In the genomic region with DNA sequence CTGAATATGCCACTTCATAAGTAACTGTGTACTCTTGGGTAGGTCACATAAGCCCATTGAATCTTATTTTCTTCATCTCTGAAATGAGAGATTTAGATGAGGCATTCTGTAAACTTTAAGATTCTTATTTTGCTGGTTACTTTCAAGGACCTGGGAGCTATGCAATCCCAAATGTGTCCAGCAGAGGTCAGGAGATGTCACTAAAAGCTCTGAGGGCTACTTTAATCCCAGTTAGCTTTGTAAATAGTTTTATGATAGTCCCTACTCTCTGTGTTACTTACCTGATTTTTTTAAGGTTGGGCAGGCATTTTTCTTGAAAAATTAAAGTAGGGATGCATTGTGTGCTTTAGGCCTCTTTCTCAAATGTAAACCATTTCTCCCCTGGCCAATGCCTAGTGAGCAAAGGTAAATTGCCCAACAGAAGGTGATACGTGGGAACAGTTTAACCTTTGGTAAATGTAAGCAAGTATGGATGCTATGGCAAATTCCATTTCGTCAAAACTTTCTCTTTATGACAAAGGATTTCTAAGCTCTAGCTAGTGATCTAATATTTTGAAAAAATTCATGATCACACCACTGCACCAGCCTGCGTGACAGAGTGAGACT, we compare ENCODE assay signal across 8 cellular contexts. TPM values are rescaled to one million over a fixed set of nuclear protein-coding genes. Genes with fewer than 3 reads are reported as not detected.
DNase-seq lines count a peak whose midpoint lies in the region; ATAC-seq, FAIRE-seq and TF ChIP-seq lines count a peak whose summit lies in the region.

No MANE protein-coding gene starts in this region.

- H3K4me3 Mint-ChIP-seq in activated B cell treated with CpG ODN at 0.5 μM for 24 hours: no peak overlapping the region

- no peak overlapping the region for H3K27ac Mint-ChIP-seq in activated B cell treated with CpG ODN at 0.5 μM for 24 hours

- peak; percentile 97 for TF ChIP-seq CTCF in activated B cell treated with CpG ODN at 0.5 μM for 24 hours (IDR thresholded peaks at IDR 0.05)
- peak; percentile 85 for TF ChIP-seq CTCF in cardiac fibroblast (IDR thresholded peaks at IDR 0.05; ENCODE audit: low read depth, low read length)

- H3K27me3 Mint-ChIP-seq in activated B cell treated with CpG ODN at 0.5 μM for 24 hours: no peaks in the 10 kb centered on the region

- POLR2A ChIA-PET in activated B cell treated with CpG ODN at 0.5 μM for 24 hours (lab: Charles Lee): interaction anchor here (0.7 to 8.0 kb wide), 7 partner anchors 18 to 363 kb away, joined by 3 to 96 read pairs (median 5); a partner anchor contains a TSS

- H3K4me3 ChIP-seq in cardiac fibroblast (replicated peaks in 1 of 2; ENCODE audit: low read depth in 2 of 2, low read length in 2 of 2): no peak overlapping the region

- ATAC-seq in activated B cell treated with CpG ODN at 0.5 μM for 24 hours (ENCODE audit: low read depth): peak; percentile 59

- peaks cover 54% of the 10 kb centered on the region for H3K4me1 Mint-ChIP-seq in activated B cell treated with CpG ODN at 0.5 μM for 24 hours

- DNase-seq in GM12892 (ENCODE audit: insufficient read length) (no peak), NCI-H2227 (lab: John Stamatoyannopoulos, UW; ENCODE audit: unreplicated experiment) (peak; percentile 74), activated B cell treated with CpG ODN at 0.5 μM for 24 hours (peak; percentile 48), cardiac fibroblast (ENCODE audit: low read depth in 2 of 2) (peak; percentile 86 to 88), kidney tubule cell (ENCODE audit: low spot score) (peak; percentile 67), 8988T (no peak)
- peak; percentile 83 for DNase-seq in stimulated activated CD4-positive, alpha-beta T cell treated with anti-CD3 and anti-CD28 coated beads, Interleukin-4, amount 100 ng/mL, for 24 hours

- H3K9me3 Mint-ChIP-seq in activated B cell treated with CpG ODN at 0.5 μM for 24 hours: no peaks in the 10 kb centered on the region

- intact Hi-C loops in activated B cell treated with CpG ODN at 0.5 μM for 24 hours (cut with micrococcal nuclease): loop anchor here (1.0 to 5.0 kb wide), 10 partner anchors 20 to 414 kb away; a partner anchor contains a TSS

- FAIRE-seq in A204.1 (lab: Jason Lieb, UNC) (peak; percentile 91), GM12892 (lab: Jason Lieb, UNC) (peak; percentile 76)

- TF ChIP-seq POLR2A in GM12892 (IDR thresholded peaks at IDR 0.05; ENCODE audit: low read depth, low read length): no peak

- CTCF ChIA-PET in activated B cell treated with CpG ODN at 0.5 μM for 24 hours (lab: Charles Lee): interaction anchor here (0.6 to 5.1 kb wide), 42 partner anchors 8 to 817 kb away, joined by 3 to 131 read pairs (median 5); a partner anchor contains a TSS

- H3K36me3 Mint-ChIP-seq in activated B cell treated with CpG ODN at 0.5 μM for 24 hours (ENCODE audit: low read depth): no peaks in the 10 kb centered on the region

RNA-seq across cellular contexts. Expression of a gene that starts 57.1 kb away (rescaled TPM):
- polyA plus RNA-seq in GM12892 (2012; ENCODE audit: missing spikeins): 163 TPM
- 115 and 125 TPM in 2 replicates for total RNA-seq in activated B cell treated with CpG ODN at 0.5 μM for 24 hours

Comparison
In these comparisons a context has a peak if more than half of its experiments do, and no peak if none do; other contexts are left out.
1. DNase-seq: peak in NCI-H2227 (single experiment), activated B cell treated with CpG ODN at 0.5 μM for 24 hours (single experiment), cardiac fibroblast (2 of 2), kidney tubule cell (single experiment) and stimulated activated CD4-positive, alpha-beta T cell treated with anti-CD3 and anti-CD28 coated beads, Interleukin-4, amount 100 ng/mL, for 24 hours (single experiment); none in GM12892 (single experiment) and 8988T (single experiment).